Comparison of ENCODE assay signal across 23 cellular contexts in the genomic region with DNA sequence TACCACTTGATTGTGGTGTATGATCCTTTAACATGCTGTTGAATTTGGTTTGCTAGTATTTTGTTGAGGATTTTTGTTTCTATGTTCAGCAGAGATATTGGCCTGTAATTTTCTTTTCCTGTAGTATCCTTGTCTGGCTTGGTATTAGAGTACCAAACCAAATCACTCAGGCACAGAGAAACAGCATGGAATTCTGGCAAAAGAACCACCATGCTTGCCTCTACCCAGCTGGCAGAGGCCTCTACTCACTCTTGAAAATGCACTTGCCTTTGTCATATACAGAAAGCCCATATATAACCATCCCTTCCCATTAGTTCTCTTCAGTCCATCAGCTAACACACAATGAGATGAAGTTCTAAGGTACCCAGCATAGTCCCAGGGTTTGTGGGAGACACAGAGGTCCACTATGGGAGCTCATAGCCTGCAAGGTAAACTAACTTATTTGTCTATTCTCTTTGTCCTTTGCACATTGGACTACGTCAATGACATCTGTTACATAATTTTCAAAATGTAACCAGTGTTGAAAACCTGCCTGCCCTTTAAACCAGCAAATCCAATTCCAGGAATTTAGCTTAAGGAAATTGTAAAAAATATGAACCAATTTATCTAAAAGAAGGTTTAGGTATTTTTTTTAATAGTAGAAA.
"Had no signal": no experiment of that assay in that cellular context is flagged by ENCODE, and none has a peak within 500 bp of the region (broad histone marks: within the 10 kb centered on the region; RNA-seq: fewer than 3 reads in every experiment).

No MANE protein-coding gene starts in this region.

- H3K36me3 ChIP-seq: lower lobe of right lung, stomach, thyroid gland, transverse colon, upper lobe of left lung, vagina had no signal

- H3K9me3 ChIP-seq: lower lobe of right lung, psoas muscle, stomach, testis, thyroid gland, transverse colon, upper lobe of left lung, vagina had no signal

- H3K9ac ChIP-seq: parathyroid adenoma had no signal

- H3K27ac ChIP-seq: hepatocyte, lower lobe of right lung, parathyroid adenoma, psoas muscle, skin epidermis, stomach, testis, thyroid gland, transverse colon, upper lobe of left lung, vagina had no signal

- H3K4me3 ChIP-seq: hepatocyte, lower lobe of right lung, psoas muscle, skin epidermis, stomach, testis, thyroid gland, transverse colon, upper lobe of left lung, vagina had no signal

- H3K4me1 ChIP-seq: lower lobe of right lung, psoas muscle, stomach, testis, vagina had no signal

- H3K27me3 ChIP-seq: hepatocyte, stomach, testis, thyroid gland, transverse colon, upper lobe of left lung, vagina had no signal

- DNase-seq: left ventricle myocardium superior; lower lobe of right lung; mammary epithelial cell; mesenchymal stem cell; naive thymus-derived CD8-positive, alpha-beta T cell; nucleus accumbens; psoas muscle; stimulated activated CD4-positive, alpha-beta T cell treated with anti-CD3 and anti-CD28 coated beads, Interleukin-12 subunit alpha, Interleukin-12 subunit beta, amount 100 ng/mL, for 4 hours; stimulated activated CD4-positive, alpha-beta T cell treated with anti-CD3 and anti-CD28 coated beads, Interleukin-15, amount 100 ng/mL, for 24 hours; stimulated activated CD4-positive, alpha-beta T cell treated with anti-CD3 and anti-CD28 coated beads, Interleukin-2, amount 100 ng/mL, for 24 hours; stimulated activated CD4-positive, alpha-beta T cell treated with anti-CD3 and anti-CD28 coated beads, Interleukin-4, amount 100 ng/mL, for 1 hour; stimulated activated naive B cell treated with anti-CD40 and anti-IgM and Interleukin-4, amounts not matched to agents 10 μg/mL and 1 μg/mL and 100 μg/mL, for 72 hours; stimulated activated naive CD8-positive, alpha-beta T cell treated with anti-CD3 and anti-CD28 coated beads, Interleukin-15, Interleukin-2, amounts not matched to agents 100 U/mL and 50 U/mL, for 24 hours; stomach; testis; thyroid gland; transverse colon; upper lobe of left lung had no signal

- ATAC-seq: left ventricle myocardium superior; lower lobe of right lung; naive thymus-derived CD8-positive, alpha-beta T cell; psoas muscle; sciatic nerve; stimulated activated naive B cell treated with anti-CD40 and anti-IgM and Interleukin-4, amounts not matched to agents 10 μg/mL and 1 μg/mL and 100 μg/mL, for 72 hours; stimulated activated naive CD8-positive, alpha-beta T cell treated with anti-CD3 and anti-CD28 coated beads, Interleukin-15, Interleukin-2, amounts not matched to agents 100 U/mL and 50 U/mL, for 24 hours had no signal
